Comparison of ENCODE assay signal across 1 cellular context in the genomic region with DNA sequence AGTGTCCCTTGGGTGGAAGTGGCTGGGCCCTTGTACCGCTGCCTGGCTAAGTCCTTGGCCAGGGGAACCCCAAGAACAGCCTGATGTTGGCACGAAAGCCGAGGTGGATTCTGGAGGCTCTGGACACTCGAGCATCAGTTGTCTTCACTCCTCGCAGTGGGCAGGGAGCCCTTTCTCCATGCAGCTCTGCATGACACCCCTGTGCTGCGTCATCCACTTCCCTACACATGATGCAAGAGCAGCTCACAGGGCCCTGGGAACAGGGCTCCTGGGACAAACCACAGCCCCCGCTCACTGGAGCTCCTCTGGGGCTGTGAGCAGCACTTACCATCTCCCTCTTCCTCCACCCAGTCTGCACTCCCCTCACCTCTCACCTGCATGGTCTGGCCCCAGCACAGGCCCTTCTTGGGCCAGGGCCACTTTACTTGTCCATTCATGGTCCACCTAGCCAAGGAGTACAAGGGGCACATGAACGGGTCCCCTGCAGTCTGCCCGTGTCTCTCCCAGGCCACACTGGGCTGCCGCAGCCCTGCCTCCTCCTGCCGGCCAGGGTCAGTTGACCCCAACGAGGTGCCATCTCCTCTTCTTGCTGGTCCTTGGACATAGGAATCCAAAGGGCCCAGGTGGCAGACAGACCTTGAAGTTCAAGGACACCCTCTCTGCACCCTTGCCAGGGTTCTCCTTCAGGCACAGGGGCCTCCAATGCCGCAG.
TF ChIP-seq lines count a peak whose summit lies in the region.

No MANE protein-coding gene starts in this region.

TF ChIP-seq in HepG2, 621 proteins besides CTCF, POLR2A, EP300 and RAD21:
- TF ChIP-seq, protein P1, sequence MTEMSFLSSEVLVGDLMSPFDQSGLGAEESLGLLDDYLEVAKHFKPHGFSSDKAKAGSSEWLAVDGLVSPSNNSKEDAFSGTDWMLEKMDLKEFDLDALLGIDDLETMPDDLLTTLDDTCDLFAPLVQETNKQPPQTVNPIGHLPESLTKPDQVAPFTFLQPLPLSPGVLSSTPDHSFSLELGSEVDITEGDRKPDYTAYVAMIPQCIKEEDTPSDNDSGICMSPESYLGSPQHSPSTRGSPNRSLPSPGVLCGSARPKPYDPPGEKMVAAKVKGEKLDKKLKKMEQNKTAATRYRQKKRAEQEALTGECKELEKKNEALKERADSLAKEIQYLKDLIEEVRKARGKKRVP (CRISPR knock-in tag; IDR thresholded peaks at IDR 0.05): peak in 1 of 2 experiments; percentile 69; a peak in 2 of 4 replicates
- TF ChIP-seq FOSL2 (CRISPR knock-in tag; IDR thresholded peaks at IDR 0.05): 0 out of 2 replicates have a peak, but pooled peaks have one; percentile 11
- TF ChIP-seq, protein P2, sequence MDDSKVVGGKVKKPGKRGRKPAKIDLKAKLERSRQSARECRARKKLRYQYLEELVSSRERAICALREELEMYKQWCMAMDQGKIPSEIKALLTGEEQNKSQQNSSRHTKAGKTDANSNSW (CRISPR knock-in tag; IDR thresholded peaks at IDR 0.05; ENCODE audit: borderline replicate concordance): no peak
